27 cellular contexts compared by ENCODE assay signal in the genomic region with DNA sequence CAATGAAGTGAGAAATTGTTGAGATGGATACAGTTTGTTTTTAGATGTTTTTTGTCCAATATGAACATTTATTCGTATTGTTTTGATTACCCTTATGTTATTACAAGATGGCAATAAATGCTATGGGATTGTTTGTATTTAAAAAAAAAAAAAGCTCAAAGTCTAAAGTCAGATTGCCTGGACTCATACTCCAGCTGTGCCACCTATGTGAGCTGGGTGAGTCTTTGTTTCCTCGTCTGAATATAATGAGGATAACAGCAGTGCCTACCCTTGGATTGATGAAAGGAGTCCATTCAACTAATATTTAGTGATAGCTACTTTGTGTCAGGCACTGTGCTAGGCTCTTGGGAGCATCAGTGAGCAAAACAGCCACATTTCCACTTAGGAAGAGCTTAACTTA. TPM values are rescaled to one million over a fixed set of nuclear protein-coding genes. Genes with fewer than 3 reads are reported as not detected.
"Had no signal": no experiment of that assay in that cellular context is flagged by ENCODE, and none has a peak within 500 bp of the region (broad histone marks: within the 10 kb centered on the region; RNA-seq: fewer than 3 reads in every experiment).

No MANE protein-coding gene starts in this region.

- ATAC-seq: activated CD4-positive, alpha-beta T cell treated with anti-CD3 and anti-CD28 coated beads for 36 hours; activated T-helper 17 cell treated with anti-CD3 and anti-CD28 coated beads, Interleukin-2, amount 50 U/mL, for 72 hours; body of pancreas; esophagus mucosa; gastrocnemius medialis had no signal

- DNase-seq: activated CD4-positive, alpha-beta memory T cell treated with anti-CD3 and anti-CD28 coated beads, Interleukin-2, amount 10 ng/mL, durations not matched to agents 7 days and 5 days; activated CD4-positive, alpha-beta T cell treated with anti-CD3 and anti-CD28 coated beads for 36 hours; activated CD4-positive, alpha-beta T cell treated with anti-CD3 and anti-CD28 coated beads, Interleukin-2, amount 10 ng/mL, durations not matched to agents 24 days and 14 days; activated CD4-positive, CD25-positive, alpha-beta regulatory T cell; activated CD4-positive, CD25-positive, alpha-beta regulatory T cell treated with anti-CD3 and anti-CD28 coated beads, Interleukin-2, amount 50 U/mL, for 72 hours; activated CD8-positive, alpha-beta memory T cell treated with anti-CD3 and anti-CD28 coated beads, Interleukin-2, amount 50 U/mL, for 48 hours; activated effector memory CD4-positive, alpha-beta T cell treated with Interleukin-2 at 50 U/mL for 16 hours; activated gamma-delta T cell treated with Interleukin-2 at 50 U/mL for 16 hours; activated naive CD4-positive, alpha-beta T cell treated with anti-CD3 and anti-CD28 coated beads, Interleukin-2, amount 50 U/mL, for 16 hours; activated naive CD4-positive, alpha-beta T cell treated with Interleukin-2 at 50 U/mL for 16 hours; activated T-cell treated with anti-CD3 and anti-CD28 coated beads for 4 hours; activated T-cell treated with anti-CD3 and anti-CD28 coated beads, Interleukin-2, amount 50 U/mL, for 24 hours; adrenal gland; amygdala; aorta; body of pancreas; caudate nucleus; colonic mucosa; effector memory CD4-positive, alpha-beta T cell; endodermal cell; foreskin fibroblast; gastrocnemius medialis; glutamatergic neuron; T-helper 2 cell had no signal

- H3K27me3 ChIP-seq: adrenal gland, body of pancreas, colonic mucosa, gastrocnemius medialis had no signal

- H3K9me3 ChIP-seq: adrenal gland, body of pancreas, colonic mucosa, gastrocnemius medialis had no signal

- H3K27ac ChIP-seq: adrenal gland, body of pancreas, gastrocnemius medialis had no signal

- H3K36me3 ChIP-seq: adrenal gland, colonic mucosa, gastrocnemius medialis had no signal

- H3K4me1 ChIP-seq: adrenal gland, body of pancreas, gastrocnemius medialis had no signal

- H3K4me3 ChIP-seq: adrenal gland, body of pancreas, colonic mucosa, gastrocnemius medialis had no signal

RNA-seq across cellular contexts. Expression of gene CCNJL, which starts 14.6 kb away (rescaled TPM):
- total RNA-seq: activated CD4-positive, alpha-beta memory T cell treated with anti-CD3 and anti-CD28 coated beads, Interleukin-2, amount 10 ng/mL, durations not matched to agents 7 days and 5 days; activated CD4-positive, alpha-beta T cell treated with anti-CD3 and anti-CD28 coated beads for 36 hours; activated CD4-positive, alpha-beta T cell treated with anti-CD3 and anti-CD28 coated beads, Interleukin-2, amount 10 ng/mL, durations not matched to agents 24 days and 14 days; activated T-helper 17 cell treated with anti-CD3 and anti-CD28 coated beads, Interleukin-2, amount 50 U/mL, for 72 hours; T-helper 1 cell treated with Interleukin-12 subunit alpha and Interleukin-12 subunit beta and Interleukin-4 antibody, amounts not matched to agents 30 ng/mL and 1 ng/mL, for 36 hours had no signal

RNA-seq across cellular contexts. Expression of gene C1QTNF2, which starts 43.4 kb away (rescaled TPM):
- total RNA-seq: activated CD4-positive, alpha-beta memory T cell treated with anti-CD3 and anti-CD28 coated beads, Interleukin-2, amount 10 ng/mL, durations not matched to agents 7 days and 5 days; activated CD4-positive, alpha-beta T cell treated with anti-CD3 and anti-CD28 coated beads for 36 hours; activated CD4-positive, alpha-beta T cell treated with anti-CD3 and anti-CD28 coated beads, Interleukin-2, amount 10 ng/mL, durations not matched to agents 24 days and 14 days; activated T-helper 17 cell treated with anti-CD3 and anti-CD28 coated beads, Interleukin-2, amount 50 U/mL, for 72 hours; endodermal cell; T-helper 1 cell treated with Interleukin-12 subunit alpha and Interleukin-12 subunit beta and Interleukin-4 antibody, amounts not matched to agents 30 ng/mL and 1 ng/mL, for 36 hours had no signal
